1 cellular context compared by ENCODE assay signal in genomic region chr2:201057715-201058248, GRCh38.
TF ChIP-seq lines count a peak whose summit lies in the region.

No MANE protein-coding gene starts in this region.

TF ChIP-seq in HepG2, 621 proteins besides CTCF, POLR2A, EP300 and RAD21 (continued from another document and continues in another):
- TF ChIP-seq, protein P1, sequence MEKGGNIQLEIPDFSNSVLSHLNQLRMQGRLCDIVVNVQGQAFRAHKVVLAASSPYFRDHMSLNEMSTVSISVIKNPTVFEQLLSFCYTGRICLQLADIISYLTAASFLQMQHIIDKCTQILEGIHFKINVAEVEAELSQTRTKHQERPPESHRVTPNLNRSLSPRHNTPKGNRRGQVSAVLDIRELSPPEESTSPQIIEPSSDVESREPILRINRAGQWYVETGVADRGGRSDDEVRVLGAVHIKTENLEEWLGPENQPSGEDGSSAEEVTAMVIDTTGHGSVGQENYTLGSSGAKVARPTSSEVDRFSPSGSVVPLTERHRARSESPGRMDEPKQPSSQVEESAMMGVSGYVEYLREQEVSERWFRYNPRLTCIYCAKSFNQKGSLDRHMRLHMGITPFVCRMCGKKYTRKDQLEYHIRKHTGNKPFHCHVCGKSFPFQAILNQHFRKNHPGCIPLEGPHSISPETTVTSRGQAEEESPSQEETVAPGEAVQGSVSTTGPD (CRISPR knock-in tag; IDR thresholded peaks at IDR 0.05), result peak; percentile 99
- TF ChIP-seq, protein P2, sequence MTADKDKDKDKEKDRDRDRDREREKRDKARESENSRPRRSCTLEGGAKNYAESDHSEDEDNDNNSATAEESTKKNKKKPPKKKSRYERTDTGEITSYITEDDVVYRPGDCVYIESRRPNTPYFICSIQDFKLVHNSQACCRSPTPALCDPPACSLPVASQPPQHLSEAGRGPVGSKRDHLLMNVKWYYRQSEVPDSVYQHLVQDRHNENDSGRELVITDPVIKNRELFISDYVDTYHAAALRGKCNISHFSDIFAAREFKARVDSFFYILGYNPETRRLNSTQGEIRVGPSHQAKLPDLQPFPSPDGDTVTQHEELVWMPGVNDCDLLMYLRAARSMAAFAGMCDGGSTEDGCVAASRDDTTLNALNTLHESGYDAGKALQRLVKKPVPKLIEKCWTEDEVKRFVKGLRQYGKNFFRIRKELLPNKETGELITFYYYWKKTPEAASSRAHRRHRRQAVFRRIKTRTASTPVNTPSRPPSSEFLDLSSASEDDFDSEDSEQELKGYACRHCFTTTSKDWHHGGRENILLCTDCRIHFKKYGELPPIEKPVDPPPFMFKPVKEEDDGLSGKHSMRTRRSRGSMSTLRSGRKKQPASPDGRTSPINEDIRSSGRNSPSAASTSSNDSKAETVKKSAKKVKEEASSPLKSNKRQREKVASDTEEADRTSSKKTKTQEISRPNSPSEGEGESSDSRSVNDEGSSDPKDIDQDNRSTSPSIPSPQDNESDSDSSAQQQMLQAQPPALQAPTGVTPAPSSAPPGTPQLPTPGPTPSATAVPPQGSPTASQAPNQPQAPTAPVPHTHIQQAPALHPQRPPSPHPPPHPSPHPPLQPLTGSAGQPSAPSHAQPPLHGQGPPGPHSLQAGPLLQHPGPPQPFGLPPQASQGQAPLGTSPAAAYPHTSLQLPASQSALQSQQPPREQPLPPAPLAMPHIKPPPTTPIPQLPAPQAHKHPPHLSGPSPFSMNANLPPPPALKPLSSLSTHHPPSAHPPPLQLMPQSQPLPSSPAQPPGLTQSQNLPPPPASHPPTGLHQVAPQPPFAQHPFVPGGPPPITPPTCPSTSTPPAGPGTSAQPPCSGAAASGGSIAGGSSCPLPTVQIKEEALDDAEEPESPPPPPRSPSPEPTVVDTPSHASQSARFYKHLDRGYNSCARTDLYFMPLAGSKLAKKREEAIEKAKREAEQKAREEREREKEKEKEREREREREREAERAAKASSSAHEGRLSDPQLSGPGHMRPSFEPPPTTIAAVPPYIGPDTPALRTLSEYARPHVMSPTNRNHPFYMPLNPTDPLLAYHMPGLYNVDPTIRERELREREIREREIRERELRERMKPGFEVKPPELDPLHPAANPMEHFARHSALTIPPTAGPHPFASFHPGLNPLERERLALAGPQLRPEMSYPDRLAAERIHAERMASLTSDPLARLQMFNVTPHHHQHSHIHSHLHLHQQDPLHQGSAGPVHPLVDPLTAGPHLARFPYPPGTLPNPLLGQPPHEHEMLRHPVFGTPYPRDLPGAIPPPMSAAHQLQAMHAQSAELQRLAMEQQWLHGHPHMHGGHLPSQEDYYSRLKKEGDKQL (CRISPR knock-in tag; IDR thresholded peaks at IDR 0.05; ENCODE audit: low read depth), result peak; percentile 87; the same call in 1 of the 2 replicates
- TF ChIP-seq MTA1 (CRISPR knock-in tag; IDR thresholded peaks at IDR 0.05; ENCODE audit: borderline replicate concordance) (peak; percentile 28; the same call in 1 of the 2 replicates), CENPBD1 (CRISPR knock-in tag; IDR thresholded peaks at IDR 0.05; ENCODE audit: borderline replicate concordance, low read depth) (no peak), ZNF691 (CRISPR knock-in tag; IDR thresholded peaks at IDR 0.05; ENCODE audit: borderline replicate concordance, low read depth) (no peak), ZNF776 (CRISPR knock-in tag; IDR thresholded peaks at IDR 0.05) (no peak), ZNF704 (CRISPR knock-in tag; IDR thresholded peaks at IDR 0.05; ENCODE audit: borderline replicate concordance) (no peak), MXI1 (IDR thresholded peaks at IDR 0.05; ENCODE audit: borderline replicate concordance, low read depth, low read length) (no peak), ZNF276 (CRISPR knock-in tag; IDR thresholded peaks at IDR 0.05; ENCODE audit: low read depth) (no peak), ZNF710 (CRISPR knock-in tag; IDR thresholded peaks at IDR 0.05; ENCODE audit: borderline replicate concordance) (peak; percentile 48; the same call in 1 of the 2 replicates), ZNF766 (CRISPR knock-in tag; IDR thresholded peaks at IDR 0.05; ENCODE audit: borderline replicate concordance) (no peak), PRMT3 (CRISPR knock-in tag; IDR thresholded peaks at IDR 0.05; ENCODE audit: borderline replicate concordance, low read depth) (no peak), NR3C1 (CRISPR knock-in tag; IDR thresholded peaks at IDR 0.05) (no peak), HNF1A (IDR thresholded peaks at IDR 0.05; ENCODE audit: low read depth) (peak; percentile 64; the same call in 1 of the 2 replicates), HNF1A (CRISPR knock-in tag; IDR thresholded peaks at IDR 0.05; ENCODE audit: borderline replicate concordance) (peak; percentile 79; the same call in 1 of the 2 replicates), FOXJ3 (CRISPR knock-in tag; IDR thresholded peaks at IDR 0.05; ENCODE audit: borderline replicate concordance) (peak; percentile 82; the same call in 1 of the 2 replicates), ZNF354B (CRISPR knock-in tag; IDR thresholded peaks at IDR 0.05) (no peak), KLF6 (CRISPR knock-in tag; IDR thresholded peaks at IDR 0.05) (peak; percentile 68), IRF2 (CRISPR knock-in tag; IDR thresholded peaks at IDR 0.05) (peak; percentile 78), NR1H2 (CRISPR knock-in tag; IDR thresholded peaks at IDR 0.05; ENCODE audit: borderline replicate concordance, low read depth) (no peak), MEIS1 (CRISPR knock-in tag; IDR thresholded peaks at IDR 0.05; ENCODE audit: borderline replicate concordance) (peak; percentile 50; the same call in 1 of the 2 replicates), HMG20A (CRISPR knock-in tag; IDR thresholded peaks at IDR 0.05; ENCODE audit: borderline replicate concordance) (peak; percentile 78)
- TF ChIP-seq, protein P3, sequence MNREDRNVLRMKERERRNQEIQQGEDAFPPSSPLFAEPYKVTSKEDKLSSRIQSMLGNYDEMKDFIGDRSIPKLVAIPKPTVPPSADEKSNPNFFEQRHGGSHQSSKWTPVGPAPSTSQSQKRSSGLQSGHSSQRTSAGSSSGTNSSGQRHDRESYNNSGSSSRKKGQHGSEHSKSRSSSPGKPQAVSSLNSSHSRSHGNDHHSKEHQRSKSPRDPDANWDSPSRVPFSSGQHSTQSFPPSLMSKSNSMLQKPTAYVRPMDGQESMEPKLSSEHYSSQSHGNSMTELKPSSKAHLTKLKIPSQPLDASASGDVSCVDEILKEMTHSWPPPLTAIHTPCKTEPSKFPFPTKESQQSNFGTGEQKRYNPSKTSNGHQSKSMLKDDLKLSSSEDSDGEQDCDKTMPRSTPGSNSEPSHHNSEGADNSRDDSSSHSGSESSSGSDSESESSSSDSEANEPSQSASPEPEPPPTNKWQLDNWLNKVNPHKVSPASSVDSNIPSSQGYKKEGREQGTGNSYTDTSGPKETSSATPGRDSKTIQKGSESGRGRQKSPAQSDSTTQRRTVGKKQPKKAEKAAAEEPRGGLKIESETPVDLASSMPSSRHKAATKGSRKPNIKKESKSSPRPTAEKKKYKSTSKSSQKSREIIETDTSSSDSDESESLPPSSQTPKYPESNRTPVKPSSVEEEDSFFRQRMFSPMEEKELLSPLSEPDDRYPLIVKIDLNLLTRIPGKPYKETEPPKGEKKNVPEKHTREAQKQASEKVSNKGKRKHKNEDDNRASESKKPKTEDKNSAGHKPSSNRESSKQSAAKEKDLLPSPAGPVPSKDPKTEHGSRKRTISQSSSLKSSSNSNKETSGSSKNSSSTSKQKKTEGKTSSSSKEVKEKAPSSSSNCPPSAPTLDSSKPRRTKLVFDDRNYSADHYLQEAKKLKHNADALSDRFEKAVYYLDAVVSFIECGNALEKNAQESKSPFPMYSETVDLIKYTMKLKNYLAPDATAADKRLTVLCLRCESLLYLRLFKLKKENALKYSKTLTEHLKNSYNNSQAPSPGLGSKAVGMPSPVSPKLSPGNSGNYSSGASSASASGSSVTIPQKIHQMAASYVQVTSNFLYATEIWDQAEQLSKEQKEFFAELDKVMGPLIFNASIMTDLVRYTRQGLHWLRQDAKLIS (CRISPR knock-in tag; IDR thresholded peaks at IDR 0.05), result no peak
- TF ChIP-seq, protein P4, sequence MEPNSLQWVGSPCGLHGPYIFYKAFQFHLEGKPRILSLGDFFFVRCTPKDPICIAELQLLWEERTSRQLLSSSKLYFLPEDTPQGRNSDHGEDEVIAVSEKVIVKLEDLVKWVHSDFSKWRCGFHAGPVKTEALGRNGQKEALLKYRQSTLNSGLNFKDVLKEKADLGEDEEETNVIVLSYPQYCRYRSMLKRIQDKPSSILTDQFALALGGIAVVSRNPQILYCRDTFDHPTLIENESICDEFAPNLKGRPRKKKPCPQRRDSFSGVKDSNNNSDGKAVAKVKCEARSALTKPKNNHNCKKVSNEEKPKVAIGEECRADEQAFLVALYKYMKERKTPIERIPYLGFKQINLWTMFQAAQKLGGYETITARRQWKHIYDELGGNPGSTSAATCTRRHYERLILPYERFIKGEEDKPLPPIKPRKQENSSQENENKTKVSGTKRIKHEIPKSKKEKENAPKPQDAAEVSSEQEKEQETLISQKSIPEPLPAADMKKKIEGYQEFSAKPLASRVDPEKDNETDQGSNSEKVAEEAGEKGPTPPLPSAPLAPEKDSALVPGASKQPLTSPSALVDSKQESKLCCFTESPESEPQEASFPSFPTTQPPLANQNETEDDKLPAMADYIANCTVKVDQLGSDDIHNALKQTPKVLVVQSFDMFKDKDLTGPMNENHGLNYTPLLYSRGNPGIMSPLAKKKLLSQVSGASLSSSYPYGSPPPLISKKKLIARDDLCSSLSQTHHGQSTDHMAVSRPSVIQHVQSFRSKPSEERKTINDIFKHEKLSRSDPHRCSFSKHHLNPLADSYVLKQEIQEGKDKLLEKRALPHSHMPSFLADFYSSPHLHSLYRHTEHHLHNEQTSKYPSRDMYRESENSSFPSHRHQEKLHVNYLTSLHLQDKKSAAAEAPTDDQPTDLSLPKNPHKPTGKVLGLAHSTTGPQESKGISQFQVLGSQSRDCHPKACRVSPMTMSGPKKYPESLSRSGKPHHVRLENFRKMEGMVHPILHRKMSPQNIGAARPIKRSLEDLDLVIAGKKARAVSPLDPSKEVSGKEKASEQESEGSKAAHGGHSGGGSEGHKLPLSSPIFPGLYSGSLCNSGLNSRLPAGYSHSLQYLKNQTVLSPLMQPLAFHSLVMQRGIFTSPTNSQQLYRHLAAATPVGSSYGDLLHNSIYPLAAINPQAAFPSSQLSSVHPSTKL (CRISPR knock-in tag; IDR thresholded peaks at IDR 0.05), result peak; percentile 98
